23 cellular contexts compared by ENCODE assay signal in the genomic region with DNA sequence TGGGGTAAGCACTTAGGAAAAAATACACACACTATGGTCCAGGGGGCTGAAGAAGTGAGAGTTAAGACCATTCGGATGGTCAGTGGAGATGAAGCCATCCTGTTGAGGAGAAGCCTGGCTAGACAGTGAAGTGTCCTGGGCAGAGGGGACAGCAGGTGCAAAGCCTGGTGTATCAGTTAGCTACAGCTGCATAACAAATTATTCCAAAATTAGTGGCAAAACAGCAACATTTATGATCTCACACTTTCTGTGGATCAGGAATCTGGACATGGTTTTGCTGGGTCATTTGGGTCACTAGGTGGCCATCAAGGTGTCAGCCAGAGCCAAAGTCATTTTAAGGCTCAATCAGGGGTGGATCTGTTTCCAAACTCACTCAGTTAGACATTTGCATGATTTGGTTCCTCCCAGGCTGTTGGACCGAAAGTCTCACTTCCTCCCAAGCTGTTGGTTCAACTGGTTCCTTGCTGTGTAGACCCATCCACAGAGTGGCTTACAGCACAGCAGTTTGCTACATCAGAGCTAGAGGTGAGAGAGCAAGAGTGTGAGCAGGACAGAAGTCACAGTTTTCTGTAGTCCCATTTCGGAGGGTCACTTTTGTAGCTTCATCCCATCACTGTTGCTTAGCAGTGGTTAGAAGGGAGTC.
DNase-seq lines count a peak whose midpoint lies in the region; ATAC-seq, FAIRE-seq and TF ChIP-seq lines count a peak whose summit lies in the region.
"Had no signal": no experiment of that assay in that cellular context is flagged by ENCODE, and none has a peak within 500 bp of the region (broad histone marks: within the 10 kb centered on the region; RNA-seq: fewer than 3 reads in every experiment).

No MANE protein-coding gene starts in this region.

- H3K79me2 ChIP-seq in GM12878 (ENCODE audit: control insufficient read depth, insufficient read depth, low read length) (no peaks in the 10 kb centered on the region), mesendoderm (ENCODE audit: control insufficient read depth, insufficient read depth, low read length) (no peaks in the 10 kb centered on the region)

- H3K56ac ChIP-seq in mesendoderm (ENCODE audit: low read length): no peak overlapping the region

- POLR2A ChIA-PET in GM12878 (lab: Charles Lee): no interaction called here

- 53% methylated on average over 3 of the region's 3 CpGs for WGBS in GM12878 (ENCODE audit: insufficient coverage, insufficient replicate concordance, low lambda C conversion rate, missing lambda C conversion rate)
- WGBS in mesendoderm (ENCODE audit: extremely low coverage, insufficient coverage, low lambda C conversion rate): no CpG with 5 or more reads among the region's 3 CpGs

- no peak for FAIRE-seq in GM12878 (lab: Jason Lieb, UNC)
- FAIRE-seq: D721Med, H54, HTR-8/SVneo had no signal

- peaks cover 2% of the 10 kb centered on the region for H3K9me3 Mint-ChIP-seq in glutamatergic neuron (ENCODE audit: unreplicated experiment)
- H3K9me3 Mint-ChIP-seq: T-helper 1 cell treated with Interleukin-12 subunit alpha and Interleukin-12 subunit beta and Interleukin-4 antibody, amounts not matched to agents 30 μg/mL and 1 μg/mL, for 36 hours had no signal

- H3K27ac Mint-ChIP-seq in glutamatergic neuron (ENCODE audit: unreplicated experiment): no peak overlapping the region
- H3K27ac Mint-ChIP-seq: CD4-positive, CD25-positive, alpha-beta regulatory T cell; T-helper 1 cell treated with Interleukin-12 subunit alpha and Interleukin-12 subunit beta and Interleukin-4 antibody, amounts not matched to agents 30 μg/mL and 1 μg/mL, for 36 hours had no signal

- H2BK120ac ChIP-seq in mesendoderm (ENCODE audit: low read depth, low read length): no peak overlapping the region

- H3K4me2 ChIP-seq in GM12878 (ENCODE audit: control insufficient read depth, insufficient read depth) (no peak overlapping the region), mesendoderm (ENCODE audit: low read length) (no peak overlapping the region)

- no peak overlapping the region for H3K4me3 ChIP-seq in GM12878
- H3K4me3 ChIP-seq in mesendoderm (ENCODE audit: low read length): no peak overlapping the region
- H3K4me3 ChIP-seq: Peyer's patch, SK-N-MC had no signal

- H3K9ac ChIP-seq in GM12878 (ENCODE audit: control insufficient read depth, insufficient read depth, low read length) (no peak overlapping the region), mesendoderm (ENCODE audit: low read length) (no peak overlapping the region)

- H3K23ac ChIP-seq in mesendoderm (ENCODE audit: low read length): no peak overlapping the region

- H2AFZ ChIP-seq in GM12878 (ENCODE audit: control insufficient read depth, low read depth, low read length): no peak overlapping the region

- no peaks in the 10 kb centered on the region for H3K4me1 Mint-ChIP-seq in glutamatergic neuron (ENCODE audit: low read depth, unreplicated experiment)

- H3K36me3 ChIP-seq in GM12878 (ENCODE audit: control insufficient read depth in 2 of 2, insufficient read depth in 2 of 2, low read length in 1 of 2) (no peaks in the 10 kb centered on the region), mesendoderm (ENCODE audit: control insufficient read depth, insufficient read depth, low read length) (no peaks in the 10 kb centered on the region)
- H3K36me3 ChIP-seq: Peyer's patch had no signal

- in situ Hi-C loops in GM12878 (cut with MboI): no loop called here

- no peak overlapping the region for H4K8ac ChIP-seq in mesendoderm (ENCODE audit: low read depth, low read length)

- BruUV-seq in GM12878 (replicated peaks; lab: Mats Ljungman, UMichigan): no TSS peak

- no peak for TF ChIP-seq POLR2A in GM12878 (IDR thresholded peaks at IDR 0.05; ENCODE audit: low read depth, low read length)

- H3K4ac ChIP-seq in mesendoderm (ENCODE audit: low read depth, low read length): no peak overlapping the region

- no peaks in the 10 kb centered on the region for H4K20me1 ChIP-seq in GM12878 (ENCODE audit: control insufficient read depth, insufficient read depth)

- TF ChIP-seq CTCF in GM12878 (IDR thresholded peaks at IDR 0.05 in 2 of 3, conservative IDR thresholded peaks at IDR 0.05 in 1 of 3; ENCODE audit: control insufficient read depth in 2 of 3, extremely low read depth in 1 of 3, insufficient read depth in 1 of 3, low read depth in 3 of 3, low read length in 3 of 3): no peak
- no peak for TF ChIP-seq CTCF in glutamatergic neuron (IDR thresholded peaks at IDR 0.05; ENCODE audit: partially characterized antibody, unreplicated experiment)

- H2BK5ac ChIP-seq in mesendoderm (ENCODE audit: low read length): no peak overlapping the region

- H3K9me3 ChIP-seq in GM12878 (replicated peaks; ENCODE audit: control insufficient read depth, insufficient read depth, low read length): peaks cover 6% of the 10 kb centered on the region

- ATAC-seq in GM12878 (no peak), GM18873 (IDR thresholded peaks at IDR 0.05; ENCODE audit: low FRiP score, unreplicated experiment) (no peak), HG02642 (IDR thresholded peaks at IDR 0.05; ENCODE audit: poor library complexity, unreplicated experiment) (no peak)

- H3K27ac ChIP-seq in GM12878 (ENCODE audit: control insufficient read depth, insufficient read depth): no peak overlapping the region
- H3K27ac ChIP-seq in mesendoderm (ENCODE audit: low read depth, low read length): no peak overlapping the region
- H3K27ac ChIP-seq: Peyer's patch, SK-N-MC had no signal

- CTCF ChIA-PET in GM12878 (lab: Yijun Ruan, JAX): no interaction called here

- H3K36me3 Mint-ChIP-seq in glutamatergic neuron (ENCODE audit: unreplicated experiment): peaks cover 15% of the 10 kb centered on the region
- H3K36me3 Mint-ChIP-seq: CD4-positive, CD25-positive, alpha-beta regulatory T cell had no signal

- H3K27me3 ChIP-seq in GM12878 (replicated peaks in 1 of 2; ENCODE audit: control insufficient read depth in 2 of 2, insufficient read depth in 2 of 2, low read length in 1 of 2) (peaks cover 0 to 4% of the 10 kb centered on the region in 2 experiments; a peak in 1 of 4 replicates), mesendoderm (ENCODE audit: insufficient read depth, low read length, poor library complexity) (no peaks in the 10 kb centered on the region)
- H3K27me3 ChIP-seq: Peyer's patch had no signal

- H2BK15ac ChIP-seq in mesendoderm (replicated peaks; ENCODE audit: low read depth): no peak overlapping the region

- RAD21 ChIA-PET in GM12878 (lab: Charles Lee; ENCODE audit: unreplicated experiment): no interaction called here

- intact Hi-C loops in GM12878 (cut with micrococcal nuclease; ENCODE audit: unreplicated experiment): no loop called here

- no peak overlapping the region for H4K5ac ChIP-seq in mesendoderm (ENCODE audit: low read length)

- no peaks in the 10 kb centered on the region for H3K79me1 ChIP-seq in mesendoderm (ENCODE audit: low read length)

- no peak overlapping the region for H3K4me3 Mint-ChIP-seq in glutamatergic neuron (ENCODE audit: unreplicated experiment)
- H3K4me3 Mint-ChIP-seq: CD4-positive, CD25-positive, alpha-beta regulatory T cell had no signal

- no peak for TF ChIP-seq EP300 in GM12878 (IDR thresholded peaks at IDR 0.05; ENCODE audit: borderline replicate concordance in 1 of 2, control insufficient read depth in 1 of 2, low read depth in 2 of 2, low read length in 2 of 2)

- SMC1A ChIA-PET in GM12878 (lab: Charles Lee; ENCODE audit: uncharacterized antibody, unreplicated experiment): no interaction called here

- H3K4me1 ChIP-seq in GM12878 (ENCODE audit: control insufficient read depth, insufficient read depth, low read length) (no peaks in the 10 kb centered on the region), mesendoderm (ENCODE audit: control insufficient read depth, low read depth, low read length) (peaks cover 2% of the 10 kb centered on the region)
- H3K4me1 ChIP-seq: Peyer's patch had no signal

- DNase-seq in CD1c-positive myeloid dendritic cell (ENCODE audit: extremely low spot score): peak; percentile 20
- peak; percentile 79 for DNase-seq in MV-4-11 (lab: John Stamatoyannopoulos, UW)
- no peak for DNase-seq in GM12878 (ENCODE audit: low read depth, low spot score)
- DNase-seq in mesendoderm: no peak
- no peak for DNase-seq in NCI-H1105 treated with DMSO at 0.1 percent for 48 hours (lab: John Stamatoyannopoulos, UW)
- DNase-seq in glutamatergic neuron: no peak
- DNase-seq: CD4-positive, CD25-positive, alpha-beta regulatory T cell; KG1; NCI-H1105; NCI-H146; NCI-H1930; NCI-H2107; NCI-H524 treated with DMSO at 0.1 percent for 48 hours; NCI-H774; Peyer's patch; SIG-M5 had no signal

- no peak overlapping the region for H3K18ac ChIP-seq in mesendoderm (ENCODE audit: low read length)

- no peak for TF ChIP-seq RAD21 in GM12878 (IDR thresholded peaks at IDR 0.05; ENCODE audit: insufficient read depth, low read depth, low read length)

- peak overlapping the region; percentile 82 for H2AK5ac ChIP-seq in mesendoderm (ENCODE audit: low read length)

- peaks cover 2% of the 10 kb centered on the region for H3K27me3 Mint-ChIP-seq in glutamatergic neuron (ENCODE audit: unreplicated experiment)

TF ChIP-seq in GM12878, 131 proteins besides CTCF, POLR2A, EP300 and RAD21 (continues in another document):
- no peak for TF ChIP-seq CHD1 (IDR thresholded peaks at IDR 0.05; ENCODE audit: low read depth, low read length)
- no peak for TF ChIP-seq TBL1XR1 (IDR thresholded peaks at IDR 0.05; ENCODE audit: low read depth, low read length)

Comparison
In these comparisons a context has a peak if more than half of its experiments do, and no peak if none do; other contexts are left out.
1. DNase-seq: peak in CD1c-positive myeloid dendritic cell (single experiment) and MV-4-11 (single experiment); none in GM12878 (single experiment), mesendoderm (single experiment), NCI-H1105 treated with DMSO at 0.1 percent for 48 hours (single experiment) and glutamatergic neuron (single experiment).